In the genomic region with DNA sequence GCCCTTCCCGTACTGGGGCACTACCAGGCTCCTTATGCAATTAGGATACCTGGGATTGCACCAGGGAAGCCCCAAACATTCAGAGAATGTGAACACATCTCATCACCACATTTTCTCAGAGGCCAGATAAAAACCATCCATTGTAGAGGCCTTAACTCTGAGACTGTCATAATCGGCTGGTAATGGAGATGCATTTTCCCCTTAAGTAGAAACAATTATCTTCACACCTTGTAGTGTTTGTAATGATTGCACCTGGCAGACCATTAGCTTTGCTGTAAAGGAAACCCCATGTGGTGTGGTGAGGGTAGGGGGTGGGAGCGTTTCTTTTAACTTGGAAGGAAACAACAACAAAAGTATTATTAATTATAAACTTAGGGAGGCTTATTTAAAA, we compare ENCODE assay signal across 1 cellular context.
TF ChIP-seq lines count a peak whose summit lies in the region.

No MANE protein-coding gene starts in this region.

TF ChIP-seq in IMR-90, 13 proteins besides CTCF, POLR2A, EP300 and RAD21:
- TF ChIP-seq CEBPB (IDR thresholded peaks at IDR 0.05; ENCODE audit: low read depth, low read length), result no peak
- TF ChIP-seq RCOR1 (IDR thresholded peaks at IDR 0.05; ENCODE audit: insufficient replicate concordance, low read length), result no peak
- no peak for TF ChIP-seq MAZ (IDR thresholded peaks at IDR 0.05; ENCODE audit: borderline replicate concordance, low read depth, low read length)
- TF ChIP-seq SMC3 (IDR thresholded peaks at IDR 0.05; ENCODE audit: low read depth, low read length), result no peak
- TF ChIP-seq MAFK (IDR thresholded peaks at IDR 0.05; ENCODE audit: low read depth, low read length), result no peak
- TF ChIP-seq BHLHE40 (IDR thresholded peaks at IDR 0.05; ENCODE audit: low read depth, low read length), result no peak
- TF ChIP-seq MXI1 (IDR thresholded peaks at IDR 0.05; ENCODE audit: borderline replicate concordance, low read depth, low read length), result no peak
- TF ChIP-seq NFE2L2 (IDR thresholded peaks at IDR 0.05; ENCODE audit: low read depth, low read length), result no peak
- TF ChIP-seq, protein P1, sequence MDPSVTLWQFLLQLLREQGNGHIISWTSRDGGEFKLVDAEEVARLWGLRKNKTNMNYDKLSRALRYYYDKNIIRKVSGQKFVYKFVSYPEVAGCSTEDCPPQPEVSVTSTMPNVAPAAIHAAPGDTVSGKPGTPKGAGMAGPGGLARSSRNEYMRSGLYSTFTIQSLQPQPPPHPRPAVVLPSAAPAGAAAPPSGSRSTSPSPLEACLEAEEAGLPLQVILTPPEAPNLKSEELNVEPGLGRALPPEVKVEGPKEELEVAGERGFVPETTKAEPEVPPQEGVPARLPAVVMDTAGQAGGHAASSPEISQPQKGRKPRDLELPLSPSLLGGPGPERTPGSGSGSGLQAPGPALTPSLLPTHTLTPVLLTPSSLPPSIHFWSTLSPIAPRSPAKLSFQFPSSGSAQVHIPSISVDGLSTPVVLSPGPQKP (IDR thresholded peaks at IDR 0.05; ENCODE audit: borderline replicate concordance, low read depth, low read length), result no peak
- no peak for TF ChIP-seq RFX5 (IDR thresholded peaks at IDR 0.05; ENCODE audit: low read depth, low read length)
- no peak for TF ChIP-seq CHD1 (IDR thresholded peaks at IDR 0.05; ENCODE audit: low read depth, low read length)
- TF ChIP-seq FOS (IDR thresholded peaks at IDR 0.05; ENCODE audit: low read depth, low read length), result no peak
- TF ChIP-seq, protein P2, sequence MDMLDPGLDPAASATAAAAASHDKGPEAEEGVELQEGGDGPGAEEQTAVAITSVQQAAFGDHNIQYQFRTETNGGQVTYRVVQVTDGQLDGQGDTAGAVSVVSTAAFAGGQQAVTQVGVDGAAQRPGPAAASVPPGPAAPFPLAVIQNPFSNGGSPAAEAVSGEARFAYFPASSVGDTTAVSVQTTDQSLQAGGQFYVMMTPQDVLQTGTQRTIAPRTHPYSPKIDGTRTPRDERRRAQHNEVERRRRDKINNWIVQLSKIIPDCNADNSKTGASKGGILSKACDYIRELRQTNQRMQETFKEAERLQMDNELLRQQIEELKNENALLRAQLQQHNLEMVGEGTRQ (IDR thresholded peaks at IDR 0.05; ENCODE audit: low read depth, low read length), result no peak
TF ChIP-seq in IMR-90: peak in this region for 0.
